In the genomic region with DNA sequence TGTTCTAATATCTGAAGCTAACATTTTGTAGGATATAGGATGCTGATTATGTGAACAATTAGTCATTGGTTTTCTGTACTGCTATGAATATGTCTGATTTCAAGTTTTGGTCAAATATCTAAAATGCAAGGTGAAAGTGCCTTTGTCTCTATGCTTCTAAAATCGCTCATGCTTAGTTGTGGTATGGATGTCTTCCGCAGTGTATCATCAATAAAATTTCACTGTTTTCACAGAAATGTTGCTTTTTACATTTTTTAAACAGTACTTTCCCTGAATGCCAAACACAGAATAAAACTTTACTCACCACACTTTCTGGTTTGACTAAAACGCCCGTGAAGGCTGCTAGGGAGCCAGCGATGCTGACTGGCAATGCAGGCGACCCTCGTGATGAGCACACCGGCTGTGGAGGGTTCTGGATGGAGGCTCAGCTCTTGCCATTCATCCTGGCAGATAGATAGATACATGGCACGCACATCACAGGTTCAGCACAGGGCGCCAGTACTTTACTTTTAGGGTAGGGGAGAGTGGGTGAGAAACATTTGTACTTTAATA, we compare ENCODE assay signal across 21 cellular contexts. TPM values are rescaled to one million over a fixed set of nuclear protein-coding genes. Genes with fewer than 3 reads are reported as not detected.
DNase-seq lines count a peak whose midpoint lies in the region; ATAC-seq and TF ChIP-seq lines count a peak whose summit lies in the region.
"Had no signal": no experiment of that assay in that cellular context is flagged by ENCODE, and none has a peak within 500 bp of the region (broad histone marks: within the 10 kb centered on the region; RNA-seq: fewer than 3 reads in every experiment).

No MANE protein-coding gene starts in this region.

- peak overlapping the region; percentile 31 for H3K27ac Mint-ChIP-seq in activated CD4-positive, alpha-beta T cell treated with anti-CD3 and anti-CD28 coated beads for 36 hours
- H3K27ac Mint-ChIP-seq in activated CD4-positive, alpha-beta T cell treated with anti-CD3 and anti-CD28 coated beads, Interleukin-2, amount 10 ng/mL, durations not matched to agents 24 days and 14 days = no peak overlapping the region
- H3K27ac Mint-ChIP-seq in activated naive CD4-positive, alpha-beta T cell treated with anti-CD3 and anti-CD28 coated beads, Interleukin-2, amount 50 U/mL, for 24 hours = no peak overlapping the region
- H3K27ac Mint-ChIP-seq in CD8-positive, alpha-beta T cell = no peak overlapping the region
- H3K27ac Mint-ChIP-seq: B cell had no signal

- H3K4me2 ChIP-seq in mesenchymal stem cell (ENCODE audit: low read length, poor library complexity, severe bottlenecking) = no peak overlapping the region

- H3K23ac ChIP-seq in mesenchymal stem cell (ENCODE audit: low read length in 2 of 2) = no peak overlapping the region

- no peak overlapping the region for H3K18ac ChIP-seq in mesenchymal stem cell (ENCODE audit: low read depth in 1 of 2, low read length in 2 of 2)

- peak; percentile 82 for ATAC-seq in activated CD4-positive, alpha-beta T cell treated with anti-CD3 and anti-CD28 coated beads for 36 hours
- ATAC-seq in CD8-positive, alpha-beta T cell = no peak
- no peak for ATAC-seq in HG03025 (IDR thresholded peaks at IDR 0.05; ENCODE audit: low FRiP score, unreplicated experiment)
- ATAC-seq: GM12878, HCT116, Panc1 had no signal

- H3K9me3 Mint-ChIP-seq in activated CD4-positive, alpha-beta T cell treated with anti-CD3 and anti-CD28 coated beads for 36 hours (ENCODE audit: low read depth) = no peaks in the 10 kb centered on the region
- no peaks in the 10 kb centered on the region for H3K9me3 Mint-ChIP-seq in activated CD4-positive, alpha-beta T cell treated with anti-CD3 and anti-CD28 coated beads, Interleukin-2, amount 10 ng/mL, durations not matched to agents 24 days and 14 days
- H3K9me3 Mint-ChIP-seq in activated naive CD4-positive, alpha-beta T cell treated with anti-CD3 and anti-CD28 coated beads, Interleukin-2, amount 50 U/mL, for 24 hours = no peaks in the 10 kb centered on the region
- H3K9me3 Mint-ChIP-seq in CD8-positive, alpha-beta T cell = no peaks in the 10 kb centered on the region

- no peaks in the 10 kb centered on the region for H3K9me3 ChIP-seq in CD8-positive, alpha-beta T cell (ENCODE audit: low read length)
- H3K9me3 ChIP-seq in mesenchymal stem cell (ENCODE audit: control insufficient read depth, low read length) = no peaks in the 10 kb centered on the region

- H2BK12ac ChIP-seq in mesenchymal stem cell (ENCODE audit: low read length in 2 of 2) = no peak overlapping the region

- no peak overlapping the region for H2AFZ ChIP-seq in mesenchymal stem cell (ENCODE audit: low read depth, low read length)

- no peak overlapping the region for H3K4me3 ChIP-seq in CD8-positive, alpha-beta T cell (ENCODE audit: low read depth, low read length)
- H3K4me3 ChIP-seq in mesenchymal stem cell (ENCODE audit: insufficient read depth in 1 of 2, low read depth in 1 of 2, low read length in 2 of 2) = no peak overlapping the region
- H3K4me3 ChIP-seq: GM12878 had no signal

- no peaks in the 10 kb centered on the region for H3K36me3 ChIP-seq in CD8-positive, alpha-beta T cell (ENCODE audit: insufficient read depth, low read length)
- H3K36me3 ChIP-seq in mesenchymal stem cell (ENCODE audit: control insufficient read depth in 1 of 2, insufficient read depth in 2 of 2, low read depth in 1 of 2, low read length in 2 of 2) = no peaks in the 10 kb centered on the region

- no peak for TF ChIP-seq CTCF in CD8-positive, alpha-beta T cell (IDR thresholded peaks at IDR 0.05)

- H3K4ac ChIP-seq in mesenchymal stem cell (ENCODE audit: low read depth in 1 of 2, low read length in 2 of 2) = no peak overlapping the region

- H3K14ac ChIP-seq in mesenchymal stem cell (ENCODE audit: low read length in 2 of 2) = no peak overlapping the region

- H3K36me3 Mint-ChIP-seq in activated CD4-positive, alpha-beta T cell treated with anti-CD3 and anti-CD28 coated beads for 36 hours (ENCODE audit: low read depth) = peaks cover 1% of the 10 kb centered on the region
- H3K36me3 Mint-ChIP-seq in activated CD4-positive, alpha-beta T cell treated with anti-CD3 and anti-CD28 coated beads, Interleukin-2, amount 10 ng/mL, durations not matched to agents 24 days and 14 days (ENCODE audit: low read depth) = no peaks in the 10 kb centered on the region
- no peaks in the 10 kb centered on the region for H3K36me3 Mint-ChIP-seq in activated naive CD4-positive, alpha-beta T cell treated with anti-CD3 and anti-CD28 coated beads, Interleukin-2, amount 50 U/mL, for 24 hours
- H3K36me3 Mint-ChIP-seq in CD8-positive, alpha-beta T cell = no peaks in the 10 kb centered on the region

- intact Hi-C loops in activated CD4-positive, alpha-beta T cell treated with anti-CD3 and anti-CD28 coated beads for 36 hours (cut with DNase I, micrococcal nuclease) = no loop called here
- intact Hi-C loops in activated CD4-positive, alpha-beta T cell treated with anti-CD3 and anti-CD28 coated beads, Interleukin-2, amount 10 ng/mL, durations not matched to agents 24 days and 14 days (cut with micrococcal nuclease) = no loop called here
- intact Hi-C loops in CD8-positive, alpha-beta T cell (cut with DNase I, micrococcal nuclease) = no loop called here

- no peaks in the 10 kb centered on the region for H3K27me3 ChIP-seq in CD8-positive, alpha-beta T cell (ENCODE audit: insufficient read depth, low read length)
- peaks cover 0 to 7% of the 10 kb centered on the region in 2 experiments for H3K27me3 ChIP-seq in mesenchymal stem cell (ENCODE audit: control insufficient read depth in 1 of 2, insufficient read depth in 1 of 2, low read length in 2 of 2)

- H4K8ac ChIP-seq in mesenchymal stem cell (ENCODE audit: low read length) = no peak overlapping the region

- H2BK5ac ChIP-seq in mesenchymal stem cell (ENCODE audit: low read depth, low read length, poor library complexity, severe bottlenecking) = no peak overlapping the region

- H4K91ac ChIP-seq in mesenchymal stem cell (ENCODE audit: low read length) = no peak overlapping the region

- POLR2A ChIA-PET in activated CD4-positive, alpha-beta T cell treated with anti-CD3 and anti-CD28 coated beads for 36 hours (lab: Charles Lee) = interaction anchor here (0.6 kb wide), 1 partner anchor 11 kb away, joined by 3 read pairs; no protein-coding TSS in a partner anchor
- POLR2A ChIA-PET in CD8-positive, alpha-beta T cell (lab: Charles Lee) = no interaction called here

- H3K27me3 Mint-ChIP-seq in activated CD4-positive, alpha-beta T cell treated with anti-CD3 and anti-CD28 coated beads for 36 hours = peaks cover 7% of the 10 kb centered on the region
- peaks cover 13% of the 10 kb centered on the region for H3K27me3 Mint-ChIP-seq in activated CD4-positive, alpha-beta T cell treated with anti-CD3 and anti-CD28 coated beads, Interleukin-2, amount 10 ng/mL, durations not matched to agents 24 days and 14 days
- H3K27me3 Mint-ChIP-seq in activated naive CD4-positive, alpha-beta T cell treated with anti-CD3 and anti-CD28 coated beads, Interleukin-2, amount 50 U/mL, for 24 hours = no peaks in the 10 kb centered on the region
- H3K27me3 Mint-ChIP-seq in CD8-positive, alpha-beta T cell (ENCODE audit: low read depth) = peaks cover 4% of the 10 kb centered on the region

- H2BK15ac ChIP-seq in mesenchymal stem cell (ENCODE audit: low read depth, poor library complexity, severe bottlenecking) = no peak overlapping the region

- no peak overlapping the region for H3K4me3 Mint-ChIP-seq in activated CD4-positive, alpha-beta T cell treated with anti-CD3 and anti-CD28 coated beads for 36 hours
- no peak overlapping the region for H3K4me3 Mint-ChIP-seq in activated CD4-positive, alpha-beta T cell treated with anti-CD3 and anti-CD28 coated beads, Interleukin-2, amount 10 ng/mL, durations not matched to agents 24 days and 14 days
- H3K4me3 Mint-ChIP-seq in activated naive CD4-positive, alpha-beta T cell treated with anti-CD3 and anti-CD28 coated beads, Interleukin-2, amount 50 U/mL, for 24 hours = peak overlapping the region; percentile 64
- H3K4me3 Mint-ChIP-seq in CD8-positive, alpha-beta T cell = peak overlapping the region; percentile 32
- H3K4me3 Mint-ChIP-seq: B cell had no signal

- H3K4me1 Mint-ChIP-seq in activated CD4-positive, alpha-beta T cell treated with anti-CD3 and anti-CD28 coated beads for 36 hours = peaks cover 15% of the 10 kb centered on the region
- peaks cover 5% of the 10 kb centered on the region for H3K4me1 Mint-ChIP-seq in activated CD4-positive, alpha-beta T cell treated with anti-CD3 and anti-CD28 coated beads, Interleukin-2, amount 10 ng/mL, durations not matched to agents 24 days and 14 days
- H3K4me1 Mint-ChIP-seq in activated naive CD4-positive, alpha-beta T cell treated with anti-CD3 and anti-CD28 coated beads, Interleukin-2, amount 50 U/mL, for 24 hours = peaks cover 12% of the 10 kb centered on the region
- H3K4me1 Mint-ChIP-seq in CD8-positive, alpha-beta T cell (ENCODE audit: low read depth) = peaks cover 4% of the 10 kb centered on the region
- H3K4me1 Mint-ChIP-seq: B cell had no signal

- H2BK120ac ChIP-seq in mesenchymal stem cell (ENCODE audit: low read depth, low read length) = no peak overlapping the region

- peak overlapping the region; percentile 33 for H2AK5ac ChIP-seq in mesenchymal stem cell (ENCODE audit: low read length, severe bottlenecking)

- no peaks in the 10 kb centered on the region for H3K4me1 ChIP-seq in CD8-positive, alpha-beta T cell (ENCODE audit: insufficient read depth, low read length)
- H3K4me1 ChIP-seq in mesenchymal stem cell (ENCODE audit: control insufficient read depth, insufficient read depth, low read depth, low read length) = peaks cover 7% of the 10 kb centered on the region

- H3K27ac ChIP-seq in CD8-positive, alpha-beta T cell (ENCODE audit: low read depth, low read length) = no peak overlapping the region
- H3K27ac ChIP-seq in mesenchymal stem cell (ENCODE audit: low read length, poor library complexity, severe bottlenecking) = no peak overlapping the region
- H3K27ac ChIP-seq: 22Rv1 had no signal

- DNase-seq in activated CD4-positive, alpha-beta T cell treated with anti-CD3 and anti-CD28 coated beads for 36 hours = peak; percentile 30
- no peak for DNase-seq in activated CD4-positive, alpha-beta T cell treated with anti-CD3 and anti-CD28 coated beads, Interleukin-2, amount 10 ng/mL, durations not matched to agents 24 days and 14 days
- no peak for DNase-seq in activated naive CD4-positive, alpha-beta T cell (lab: John Stamatoyannopoulos, UW)
- DNase-seq in CD8-positive, alpha-beta T cell = no peak
- no peak for DNase-seq in mesenchymal stem cell
- no peak for DNase-seq in activated CD8-positive, alpha-beta memory T cell treated with anti-CD3 and anti-CD28 coated beads, Interleukin-2, amount 50 U/mL, for 48 hours
- DNase-seq: DMS53, EL, MM.1S, NCI-H1436 treated with DMSO at 0.1 percent for 48 hours, NCI-H2171 treated with DMSO at 0.1 percent for 48 hours, NCI-H446, NCI-H526 treated with DMSO at 0.1 percent for 48 hours had no signal

- no peaks in the 10 kb centered on the region for H3K79me1 ChIP-seq in mesenchymal stem cell (replicated peaks; ENCODE audit: low read length, poor library complexity, severe bottlenecking)

- H3K9ac ChIP-seq in mesenchymal stem cell (ENCODE audit: low read length) = no peak overlapping the region

- CTCF ChIA-PET in activated CD4-positive, alpha-beta T cell treated with anti-CD3 and anti-CD28 coated beads for 36 hours (lab: Charles Lee) = interaction anchor here (0.5 to 1.9 kb wide), 2 partner anchors 8 to 395 kb away, joined by 3 to 6 read pairs; no protein-coding TSS in a partner anchor
- CTCF ChIA-PET in CD8-positive, alpha-beta T cell (lab: Charles Lee) = no interaction called here

- 92% methylated on average over 8 of the region's 10 CpGs for WGBS in mesenchymal stem cell

RNA-seq across cellular contexts. Expression of gene SLC7A9, which starts 40.1 kb away (rescaled TPM):
- total RNA-seq in activated CD4-positive, alpha-beta T cell treated with anti-CD3 and anti-CD28 coated beads for 36 hours = under 1 TPM in 1 of 2 experiments, not detected in 1; 0.14 TPM
- total RNA-seq in activated CD4-positive, alpha-beta T cell treated with anti-CD3 and anti-CD28 coated beads, Interleukin-2, amount 10 ng/mL, durations not matched to agents 24 days and 14 days = 0.12 TPM in 1 of 2 replicates, not detected in the other
- not detected for total RNA-seq in CD8-positive, alpha-beta T cell
- polyA plus RNA-seq in mesenchymal stem cell (2013, experiment 1 of 2) = 0.04 TPM
- polyA plus RNA-seq in mesenchymal stem cell (2013, experiment 2 of 2) = not detected
- total RNA-seq: LHCN-M2 had no signal
- polyA plus RNA-seq: GM12878 had no signal

Comparison
In these comparisons a context has a peak if more than half of its experiments do, and no peak if none do; other contexts are left out.
1. H3K4me3 Mint-ChIP-seq: peak in activated naive CD4-positive, alpha-beta T cell treated with anti-CD3 and anti-CD28 coated beads, Interleukin-2, amount 50 U/mL, for 24 hours (single experiment) and CD8-positive, alpha-beta T cell (single experiment); none in activated CD4-positive, alpha-beta T cell treated with anti-CD3 and anti-CD28 coated beads for 36 hours (single experiment) and activated CD4-positive, alpha-beta T cell treated with anti-CD3 and anti-CD28 coated beads, Interleukin-2, amount 10 ng/mL, durations not matched to agents 24 days and 14 days (single experiment).